ENCODE assay signal across 7 cellular contexts in the genomic region with DNA sequence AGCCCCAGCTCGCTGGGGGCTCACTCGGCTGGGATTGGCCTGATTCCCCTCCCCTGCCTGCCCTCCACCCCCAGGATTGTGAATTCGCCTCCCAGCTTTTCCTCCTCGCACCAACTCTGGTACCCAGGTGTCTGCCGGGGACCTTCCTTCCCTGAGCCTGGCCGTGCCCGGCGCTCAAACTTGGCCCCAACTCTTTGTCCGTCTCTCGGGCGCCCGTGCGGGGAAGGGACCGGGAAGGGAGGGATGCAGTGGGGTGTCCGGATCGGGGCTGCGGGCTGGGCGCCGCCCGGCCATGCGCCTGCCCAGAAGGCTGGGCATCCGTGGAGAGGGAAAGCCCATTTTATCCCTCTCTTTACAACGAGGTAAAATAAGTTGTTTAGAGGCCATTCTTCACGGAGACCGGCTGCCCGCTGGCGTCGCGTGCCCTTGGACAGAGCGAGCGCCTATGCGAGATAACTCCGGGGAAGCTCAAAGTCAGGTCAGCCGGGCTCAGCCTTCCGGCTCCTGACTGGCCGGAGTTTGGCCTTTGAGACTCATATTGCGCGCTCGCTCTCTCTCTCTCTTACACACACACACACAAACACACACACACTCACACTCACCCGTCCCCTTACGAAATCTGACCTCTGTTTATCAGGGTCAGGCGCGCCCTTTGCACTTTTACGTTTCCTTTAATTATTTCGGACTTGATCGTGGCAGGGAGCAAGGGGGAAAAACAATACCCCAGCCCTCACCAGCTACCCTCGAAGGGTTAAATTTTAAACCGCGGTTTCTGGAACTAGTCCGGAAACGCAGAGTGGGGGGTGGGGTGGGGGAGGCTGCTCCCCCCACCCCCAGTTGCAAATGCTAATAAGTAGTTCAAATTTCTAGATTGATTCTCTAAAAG. TPM values are rescaled to one million over a fixed set of nuclear protein-coding genes. Genes with fewer than 3 reads are reported as not detected.
DNase-seq lines count a peak whose midpoint lies in the region; ATAC-seq and TF ChIP-seq lines count a peak whose summit lies in the region.

No MANE protein-coding gene starts in this region.

- H3K9me3 ChIP-seq in RWPE2 (ENCODE audit: severe bottlenecking) (no peaks in the 10 kb centered on the region), spleen (no peaks in the 10 kb centered on the region)

- no peaks in the 10 kb centered on the region for H3K9me3 Mint-ChIP-seq in GM23338

- TF ChIP-seq CTCF in GM23338 (conservative IDR thresholded peaks at IDR 0.05; ENCODE audit: low read depth in 2 of 2) (no peak), RWPE2 (IDR thresholded peaks at IDR 0.05; ENCODE audit: poor library complexity, severe bottlenecking) (no peak), spleen (IDR thresholded peaks at IDR 0.05 in 8 of 11, conservative IDR thresholded peaks at IDR 0.05 in 3 of 11) (no peak)

- H2AFZ ChIP-seq in GM23338, result peak overlapping the region; percentile 79

- H3K4me3 ChIP-seq in GM23338 (peak overlapping the region; percentile 74), RWPE2 (ENCODE audit: severe bottlenecking) (peak overlapping the region; percentile 47), spleen (peak overlapping the region; percentile 60 to 91 (median 68))

- H3K36me3 ChIP-seq in GM23338 (ENCODE audit: insufficient read depth) (no peaks in the 10 kb centered on the region), RWPE2 (ENCODE audit: low read depth) (no peaks in the 10 kb centered on the region), spleen (no peaks in the 10 kb centered on the region)

- peaks cover 26% of the 10 kb centered on the region for H3K4me1 ChIP-seq in GM23338 (ENCODE audit: insufficient read depth)
- peaks cover 11% of the 10 kb centered on the region for H3K4me1 ChIP-seq in RWPE2 (ENCODE audit: insufficient read depth, poor library complexity, severe bottlenecking)
- H3K4me1 ChIP-seq in spleen, result peaks cover 12 to 64% (median 32%) of the 10 kb centered on the region in 6 donors

- peaks cover 25% of the 10 kb centered on the region for H3K27me3 Mint-ChIP-seq in GM23338 (ENCODE audit: insufficient read depth, low read depth, poor library complexity)

- peak overlapping the region; percentile 96 for H3K4me2 ChIP-seq in GM23338

- peaks cover 23% of the 10 kb centered on the region for H3K4me1 Mint-ChIP-seq in GM23338

- 0 to 2% (median 1%) methylated on average over 43 to 51 of the region's 51 CpGs for WGBS in spleen, 5 donors

- intact Hi-C loops in spleen (cut with DNase I; ENCODE audit: low total_unique reads), result loop anchor here (5.0 to 10.0 kb wide), 3 partner anchors 674 to 1477 kb away; no protein-coding TSS in a partner anchor

- H3K79me2 ChIP-seq in GM23338 (replicated peaks; ENCODE audit: insufficient read depth), result no peaks in the 10 kb centered on the region

- H3K27me3 ChIP-seq in GM23338 (ENCODE audit: insufficient read depth) (peaks cover 28% of the 10 kb centered on the region), RWPE2 (ENCODE audit: insufficient read depth, poor library complexity, severe bottlenecking) (peaks cover 5% of the 10 kb centered on the region), spleen (replicated peaks in 1 of 7) (peaks cover 0 to 68% (median 6%) of the 10 kb centered on the region in 7 donors)

- H3F3A ChIP-seq in GM23338 (replicated peaks; ENCODE audit: low read depth), result no peaks in the 10 kb centered on the region

- TF ChIP-seq POLR2A in spleen (IDR thresholded peaks at IDR 0.05), result no peak

- H3K9me2 ChIP-seq in GM23338 (ENCODE audit: insufficient read depth), result no peaks in the 10 kb centered on the region

- no peaks in the 10 kb centered on the region for H4K20me1 ChIP-seq in GM23338 (replicated peaks; ENCODE audit: insufficient read depth)

- H3K36me3 Mint-ChIP-seq in GM23338 (ENCODE audit: low read depth), result no peaks in the 10 kb centered on the region; the same call in 2 of the 3 replicates

- peak overlapping the region; percentile 92 for H3K4me3 Mint-ChIP-seq in GM23338

- DNase-seq in GM23338 (ENCODE audit: low spot score), result peak; percentile 52
- no peak for DNase-seq in RWPE2 (ENCODE audit: low spot score)
- peak in 21 of 61 donors; percentile 4 to 80 (median 58) for DNase-seq in caudate nucleus (lab: John Stamatoyannopoulos, UW)
- DNase-seq in kidney tubule cell (ENCODE audit: low spot score), result peak; percentile 61
- DNase-seq in spleen, result peak; percentile 85
- DNase-seq in amniotic stem cell (lab: John Stamatoyannopoulos, UW), result no peak

- ATAC-seq in GM23338 (peak; percentile 29), RWPE2 (ENCODE audit: low read depth) (peak; percentile 35), GM21723 (IDR thresholded peaks at IDR 0.05; ENCODE audit: unreplicated experiment) (no peak)

- no peak overlapping the region; the same call in 1 of the 2 replicates for H3K27ac Mint-ChIP-seq in GM23338

- H3K27ac ChIP-seq in GM23338 (ENCODE audit: low read depth) (no peak overlapping the region), RWPE2 (ENCODE audit: poor library complexity, severe bottlenecking) (peak overlapping the region; percentile 15), caudate nucleus (ENCODE audit: low read depth, low read length) (peak overlapping the region; percentile 98), spleen (peak overlapping the region; percentile 85 to 94 (median 92))

TF ChIP-seq in GM23338, 12 proteins besides CTCF, POLR2A, EP300 and RAD21:
- 0 out of 2 replicates have a peak, but pooled peaks have one; percentile 23 for TF ChIP-seq ZNF114 (CRISPR knock-in tag; IDR thresholded peaks at IDR 0.05)
- no peak for TF ChIP-seq POLR2AphosphoS5 (IDR thresholded peaks at IDR 0.05; ENCODE audit: low read depth)
- TF ChIP-seq, protein P1, sequence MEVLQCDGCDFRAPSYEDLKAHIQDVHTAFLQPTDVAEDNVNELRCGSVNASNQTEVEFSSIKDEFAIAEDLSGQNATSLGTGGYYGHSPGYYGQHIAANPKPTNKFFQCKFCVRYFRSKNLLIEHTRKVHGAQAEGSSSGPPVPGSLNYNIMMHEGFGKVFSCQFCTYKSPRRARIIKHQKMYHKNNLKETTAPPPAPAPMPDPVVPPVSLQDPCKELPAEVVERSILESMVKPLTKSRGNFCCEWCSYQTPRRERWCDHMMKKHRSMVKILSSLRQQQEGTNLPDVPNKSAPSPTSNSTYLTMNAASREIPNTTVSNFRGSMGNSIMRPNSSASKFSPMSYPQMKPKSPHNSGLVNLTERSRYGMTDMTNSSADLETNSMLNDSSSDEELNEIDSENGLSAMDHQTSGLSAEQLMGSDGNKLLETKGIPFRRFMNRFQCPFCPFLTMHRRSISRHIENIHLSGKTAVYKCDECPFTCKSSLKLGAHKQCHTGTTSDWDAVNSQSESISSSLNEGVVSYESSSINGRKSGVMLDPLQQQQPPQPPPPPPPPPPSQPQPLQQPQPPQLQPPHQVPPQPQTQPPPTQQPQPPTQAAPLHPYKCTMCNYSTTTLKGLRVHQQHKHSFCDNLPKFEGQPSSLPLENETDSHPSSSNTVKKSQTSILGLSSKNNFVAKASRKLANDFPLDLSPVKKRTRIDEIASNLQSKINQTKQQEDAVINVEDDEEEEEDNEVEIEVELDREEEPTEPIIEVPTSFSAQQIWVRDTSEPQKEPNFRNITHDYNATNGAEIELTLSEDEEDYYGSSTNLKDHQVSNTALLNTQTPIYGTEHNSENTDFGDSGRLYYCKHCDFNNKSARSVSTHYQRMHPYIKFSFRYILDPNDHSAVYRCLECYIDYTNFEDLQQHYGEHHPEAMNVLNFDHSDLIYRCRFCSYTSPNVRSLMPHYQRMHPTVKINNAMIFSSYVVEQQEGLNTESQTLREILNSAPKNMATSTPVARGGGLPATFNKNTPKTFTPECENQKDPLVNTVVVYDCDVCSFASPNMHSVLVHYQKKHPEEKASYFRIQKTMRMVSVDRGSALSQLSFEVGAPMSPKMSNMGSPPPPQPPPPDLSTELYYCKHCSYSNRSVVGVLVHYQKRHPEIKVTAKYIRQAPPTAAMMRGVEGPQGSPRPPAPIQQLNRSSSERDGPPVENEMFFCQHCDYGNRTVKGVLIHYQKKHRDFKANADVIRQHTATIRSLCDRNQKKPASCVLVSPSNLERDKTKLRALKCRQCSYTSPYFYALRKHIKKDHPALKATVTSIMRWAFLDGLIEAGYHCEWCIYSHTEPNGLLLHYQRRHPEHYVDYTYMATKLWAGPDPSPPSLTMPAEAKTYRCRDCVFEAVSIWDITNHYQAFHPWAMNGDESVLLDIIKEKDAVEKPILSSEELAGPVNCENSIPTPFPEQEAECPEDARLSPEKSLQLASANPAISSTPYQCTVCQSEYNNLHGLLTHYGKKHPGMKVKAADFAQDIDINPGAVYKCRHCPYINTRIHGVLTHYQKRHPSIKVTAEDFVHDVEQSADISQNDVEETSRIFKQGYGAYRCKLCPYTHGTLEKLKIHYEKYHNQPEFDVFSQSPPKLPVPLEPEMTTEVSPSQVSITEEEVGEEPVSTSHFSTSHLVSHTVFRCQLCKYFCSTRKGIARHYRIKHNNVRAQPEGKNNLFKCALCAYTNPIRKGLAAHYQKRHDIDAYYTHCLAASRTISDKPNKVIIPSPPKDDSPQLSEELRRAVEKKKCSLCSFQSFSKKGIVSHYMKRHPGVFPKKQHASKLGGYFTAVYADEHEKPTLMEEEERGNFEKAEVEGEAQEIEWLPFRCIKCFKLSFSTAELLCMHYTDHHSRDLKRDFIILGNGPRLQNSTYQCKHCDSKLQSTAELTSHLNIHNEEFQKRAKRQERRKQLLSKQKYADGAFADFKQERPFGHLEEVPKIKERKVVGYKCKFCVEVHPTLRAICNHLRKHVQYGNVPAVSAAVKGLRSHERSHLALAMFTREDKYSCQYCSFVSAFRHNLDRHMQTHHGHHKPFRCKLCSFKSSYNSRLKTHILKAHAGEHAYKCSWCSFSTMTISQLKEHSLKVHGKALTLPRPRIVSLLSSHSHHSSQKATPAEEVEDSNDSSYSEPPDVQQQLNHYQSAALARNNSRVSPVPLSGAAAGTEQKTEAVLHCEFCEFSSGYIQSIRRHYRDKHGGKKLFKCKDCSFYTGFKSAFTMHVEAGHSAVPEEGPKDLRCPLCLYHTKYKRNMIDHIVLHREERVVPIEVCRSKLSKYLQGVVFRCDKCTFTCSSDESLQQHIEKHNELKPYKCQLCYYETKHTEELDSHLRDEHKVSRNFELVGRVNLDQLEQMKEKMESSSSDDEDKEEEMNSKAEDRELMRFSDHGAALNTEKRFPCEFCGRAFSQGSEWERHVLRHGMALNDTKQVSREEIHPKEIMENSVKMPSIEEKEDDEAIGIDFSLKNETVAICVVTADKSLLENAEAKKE (CRISPR knock-in tag; IDR thresholded peaks at IDR 0.05), result no peak

RNA-seq across cellular contexts. Expression of a gene that starts 0.8 kb away (rescaled TPM):
- total RNA-seq in GM23338 (2014; rRNA removed; shearing (Covaris generic)), result 0.89 and 2.5 TPM in 2 replicates
- 0.91 and 0.92 TPM in 2 replicates for polyA plus RNA-seq in GM23338 (2016; fragmentation: Nextera tagmentation; extraction: Ambion mirVana)
- total RNA-seq in spleen, result 100 to 1,000 TPM in 2 of 7 donors, 10 to 100 TPM in 5; 53.5 to 107 (median 63.0) TPM
- 10 to 100 TPM in 2 of 3 donors, 1 to 10 TPM in 1; 8.8 to 14.8 (median 12.7) TPM for polyA plus RNA-seq in spleen

Comparison
In these comparisons a context has a peak if more than half of its experiments do, and no peak if none do; other contexts are left out.
1. DNase-seq: peak in GM23338 (single experiment), kidney tubule cell (single experiment) and spleen (single experiment); none in RWPE2 (single experiment) and amniotic stem cell (single experiment).
2. RNA of a gene that starts 0.8 kb away (total RNA-seq): 53.5 to 107 TPM in spleen; 0.89 to 2.5 TPM in GM23338; every median in the first group is over 10 times any median in the second.
3. Peak in every context shown above with its lines, with median percentiles within 50 percentile points of each other: H3K4me3 ChIP-seq.